In genomic region chr20:49431345-49431744, GRCh38 we compare ENCODE assay signal across 18 cellular contexts. TPM values are rescaled to one million over a fixed set of nuclear protein-coding genes. Genes with fewer than 3 reads are reported as not detected.
"Had no signal": no experiment of that assay in that cellular context is flagged by ENCODE, and none has a peak within 500 bp of the region (broad histone marks: within the 10 kb centered on the region; RNA-seq: fewer than 3 reads in every experiment).

No MANE protein-coding gene starts in this region.

- H3K4me3 ChIP-seq: cardiac muscle cell, colonic mucosa, lower lobe of right lung, psoas muscle, right lobe of liver, smooth muscle cell, tibial nerve, uterus had no signal

- ATAC-seq: activated naive CD8-positive, alpha-beta T cell treated with anti-CD3 and anti-CD28 coated beads, Interleukin-2, amount 50 U/mL, for 24 hours; left colon; lower lobe of right lung; psoas muscle; right lobe of liver; T-helper 17 cell had no signal

- H3K27ac ChIP-seq: cardiac muscle cell, colonic mucosa, lower lobe of right lung, psoas muscle, right lobe of liver, tibial nerve, uterus had no signal

- DNase-seq: activated B cell treated with CpG ODN at 0.5 μM for 24 hours; activated CD4-positive, alpha-beta T cell treated with anti-CD3 and anti-CD28 coated beads, Interleukin-2, amount 10 ng/mL, durations not matched to agents 24 days and 14 days; activated naive CD4-positive, alpha-beta T cell treated with anti-CD3 and anti-CD28 coated beads for 36 hours; activated naive CD8-positive, alpha-beta T cell treated with anti-CD3 and anti-CD28 coated beads, Interleukin-2, amount 50 U/mL, for 24 hours; colonic mucosa; left colon; lower lobe of right lung; psoas muscle; right lobe of liver; stimulated activated CD4-positive, alpha-beta T cell treated with anti-CD3 and anti-CD28 coated beads, Interleukin-4, amount 100 ng/mL, for 4 hours; stimulated activated CD8-positive, alpha-beta memory T cell treated with anti-CD3 and anti-CD28 coated beads, Interleukin-4, amount 100 ng/mL, for 48 hours; stimulated activated naive CD4-positive, alpha-beta T cell treated with Interleukin-2 at 50 U/mL for 16 hours; substantia nigra; T-helper 17 cell; uterus had no signal

RNA-seq across cellular contexts. Expression of gene KCNB1, which starts 51.1 kb away (rescaled TPM):
- total RNA-seq: activated B cell treated with CpG ODN at 0.5 μM for 24 hours; activated naive CD4-positive, alpha-beta T cell treated with anti-CD3 and anti-CD28 coated beads for 36 hours; smooth muscle cell had no signal
